1 cellular context compared by ENCODE assay signal in genomic region chr19:38569368-38569983, GRCh38.
A peak's percentile ranks its signal among the peaks of the same experiment; 100 is the strongest.
TF ChIP-seq lines count a peak whose summit lies in the region.

No MANE protein-coding gene starts in this region.

TF ChIP-seq in K562, 482 proteins besides CTCF, POLR2A, EP300 and RAD21 (continued from another document):
- TF ChIP-seq CBX3 (IDR thresholded peaks at IDR 0.05; ENCODE audit: borderline replicate concordance in 1 of 2, low read length in 2 of 2): no peak
- TF ChIP-seq ATF7 (IDR thresholded peaks at IDR 0.05): peak; percentile 28; the same call in 1 of the 2 replicates
- TF ChIP-seq TFAP4 (CRISPR knock-in tag; IDR thresholded peaks at IDR 0.05; ENCODE audit: borderline replicate concordance): 0 out of 2 replicates have a peak, but pooled peaks have one; percentile 3
